In the genomic region with DNA sequence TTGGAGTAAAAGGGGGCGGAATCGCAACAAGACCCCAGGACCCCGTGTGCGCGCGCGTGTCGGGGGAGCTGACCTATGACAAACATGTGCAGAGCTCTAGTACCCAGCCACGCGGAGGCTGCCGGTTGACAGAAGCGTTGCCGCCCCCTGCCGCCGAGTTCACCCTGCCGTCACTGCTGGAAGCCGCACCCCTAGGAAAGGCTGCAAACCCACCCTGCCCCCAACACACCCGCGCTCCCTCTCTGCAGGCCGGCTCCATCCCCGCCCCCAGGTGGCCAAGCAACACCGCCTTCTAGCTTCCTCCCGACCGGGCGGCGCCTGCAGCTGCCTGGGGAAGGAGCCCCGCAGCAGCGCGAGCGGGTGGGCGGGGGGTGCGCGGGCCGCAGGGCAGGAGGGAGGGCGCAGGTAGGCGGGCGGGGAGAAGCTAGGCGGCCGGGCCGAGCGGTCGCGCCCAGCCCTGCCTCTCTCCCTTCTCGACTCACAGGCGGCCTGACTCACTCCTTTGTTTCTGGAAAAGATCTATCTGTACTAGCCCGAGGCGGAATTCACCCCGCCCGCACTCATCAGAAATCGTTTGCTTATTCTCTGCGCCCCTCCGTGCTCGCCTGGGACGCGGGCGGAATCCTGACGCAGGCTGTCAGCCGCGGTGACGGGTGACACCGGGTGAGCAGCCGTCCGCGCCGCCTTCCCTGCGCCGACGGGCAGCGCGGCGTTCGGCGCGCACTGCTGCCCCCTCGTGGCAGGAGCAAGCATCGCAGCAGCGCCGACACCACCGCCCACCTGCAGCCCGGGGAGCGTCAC, we compare ENCODE assay signal across 8 cellular contexts.
DNase-seq lines count a peak whose midpoint lies in the region; ATAC-seq, FAIRE-seq and TF ChIP-seq lines count a peak whose summit lies in the region.

No MANE protein-coding gene starts in this region.

- peaks cover 18% of the 10 kb centered on the region for H3K4me1 Mint-ChIP-seq in activated naive CD8-positive, alpha-beta T cell treated with anti-CD3 and anti-CD28 coated beads for 36 hours

- no peak for FAIRE-seq in pancreas (lab: Jason Lieb, UNC)

- peak; percentile 87 for ATAC-seq in HG02763 (IDR thresholded peaks at IDR 0.05; ENCODE audit: unreplicated experiment)
- peak; percentile 92 to 97 (median 94) for ATAC-seq in pancreas

- peak overlapping the region; percentile 94 for H3K27ac Mint-ChIP-seq in activated naive CD8-positive, alpha-beta T cell treated with anti-CD3 and anti-CD28 coated beads for 36 hours

- no peaks in the 10 kb centered on the region for H3K27me3 Mint-ChIP-seq in activated naive CD8-positive, alpha-beta T cell treated with anti-CD3 and anti-CD28 coated beads for 36 hours

- H3K9me3 ChIP-seq in cardiac muscle cell (ENCODE audit: low read depth) (no peaks in the 10 kb centered on the region), pancreas (no peaks in the 10 kb centered on the region), tibial artery (no peaks in the 10 kb centered on the region)

- intact Hi-C loops in pancreas (cut with DNase I): no loop called here
- intact Hi-C loops in tibial artery (cut with DNase I; ENCODE audit: low total_unique reads): no loop called here

- TF ChIP-seq CTCF in GM12872 (IDR thresholded peaks at IDR 0.05; ENCODE audit: insufficient read depth, low read depth, low read length) (peak; percentile 96), cardiac muscle cell (IDR thresholded peaks at IDR 0.05; ENCODE audit: low read depth, low read length) (peak; percentile 97), pancreas (IDR thresholded peaks at IDR 0.05) (peak; percentile 99), tibial artery (IDR thresholded peaks at IDR 0.05) (peak; percentile 94 to 99)

- H3K4me3 ChIP-seq in cardiac muscle cell: peak overlapping the region; percentile 55
- H3K4me3 ChIP-seq in pancreas: peak overlapping the region; percentile 53 to 72 (median 62)
- H3K4me3 ChIP-seq in tibial artery: peak overlapping the region; percentile 65 to 80

- H3K36me3 ChIP-seq in cardiac muscle cell (no peaks in the 10 kb centered on the region), pancreas (no peaks in the 10 kb centered on the region), tibial artery (no peaks in the 10 kb centered on the region)

- H3K36me3 Mint-ChIP-seq in activated naive CD8-positive, alpha-beta T cell treated with anti-CD3 and anti-CD28 coated beads for 36 hours: no peaks in the 10 kb centered on the region

- no peaks in the 10 kb centered on the region for H3K9me3 Mint-ChIP-seq in activated naive CD8-positive, alpha-beta T cell treated with anti-CD3 and anti-CD28 coated beads for 36 hours

- H3K4me3 Mint-ChIP-seq in activated naive CD8-positive, alpha-beta T cell treated with anti-CD3 and anti-CD28 coated beads for 36 hours: peak overlapping the region; percentile 79

- peaks cover 5% of the 10 kb centered on the region for H3K4me1 ChIP-seq in cardiac muscle cell (ENCODE audit: low read depth)
- peaks cover 0 to 6% (median 5%) of the 10 kb centered on the region in 3 donors for H3K4me1 ChIP-seq in pancreas
- peaks cover 0 to 11% (median 4%) of the 10 kb centered on the region in 4 donors for H3K4me1 ChIP-seq in tibial artery

- peak overlapping the region; percentile 90 for H3K27ac ChIP-seq in cardiac muscle cell
- H3K27ac ChIP-seq in pancreas: peak overlapping the region; percentile 89 to 95 (median 95)
- peak overlapping the region; percentile 82 to 83 for H3K27ac ChIP-seq in tibial artery

- DNase-seq in NCI-H1105 treated with DMSO at 0.1 percent for 48 hours (lab: John Stamatoyannopoulos, UW): peak; percentile 94
- peak; percentile 69 for DNase-seq in SKM-1 (lab: John Stamatoyannopoulos, UW; ENCODE audit: unreplicated experiment)
- peak; percentile 93 for DNase-seq in activated naive CD8-positive, alpha-beta T cell treated with anti-CD3 and anti-CD28 coated beads for 36 hours
- DNase-seq in cardiac muscle cell (ENCODE audit: low read depth in 1 of 2, low spot score in 1 of 2): peak; percentile 96 to 97
- DNase-seq in pancreas: peak; percentile 88 to 95 (median 90)
- peak; percentile 85 to 92 for DNase-seq in tibial artery

- H3K27me3 ChIP-seq in cardiac muscle cell (no peaks in the 10 kb centered on the region), pancreas (no peaks in the 10 kb centered on the region), tibial artery (no peaks in the 10 kb centered on the region)

- WGBS in pancreas, 2 donors: 0 to 1% methylated on average over 70 to 81 of the region's 81 CpGs

Comparison
In these comparisons a context has a peak if more than half of its experiments do, and no peak if none do; other contexts are left out.
1. Peak in every context shown above with its lines: DNase-seq, ATAC-seq, H3K4me3 ChIP-seq and H3K27ac ChIP-seq.